8 cellular contexts compared by ENCODE assay signal in genomic region chr7:2477447-2478386, GRCh38. TPM values are rescaled to one million over a fixed set of nuclear protein-coding genes. Genes with fewer than 3 reads are reported as not detected.
DNase-seq lines count a peak whose midpoint lies in the region; FAIRE-seq and TF ChIP-seq lines count a peak whose summit lies in the region.

No MANE protein-coding gene starts in this region.

- WGBS in adrenal gland, 4 donors, result 28 to 49% (median 38%) methylated on average over 14 to 34 of the region's 34 CpGs; no CpG with 5 or more reads in 1 of the 4 donors
- WGBS in small intestine, 3 donors, result 28 to 39% (median 38%) methylated on average over 27 to 34 of the region's 34 CpGs

- H3K4me1 ChIP-seq in adrenal gland (replicated peaks in 1 of 2) (peaks cover 0 to 17% of the 10 kb centered on the region in 2 donors), right atrium auricular region (peaks cover 0 to 23% of the 10 kb centered on the region in 2 donors), small intestine (ENCODE audit: control insufficient read depth in 2 of 2, insufficient read depth in 1 of 2, low read depth in 1 of 2, low read length in 1 of 2) (peaks cover 2 to 3% of the 10 kb centered on the region in 2 donors)

- intact Hi-C loops in adrenal gland (cut with DNase I), result loop anchor here (2.0 to 10.0 kb wide), 4 partner anchors 41 to 207 kb away; partner anchors contain the start of genes AMZ1 (in 1 of the 2) and LFNG (in 1 of the 2)

- TF ChIP-seq CTCF in GM12865 (IDR thresholded peaks at IDR 0.05; ENCODE audit: insufficient read depth, low read depth, low read length, missing control alignments), result peak; percentile 51
- peak; percentile 62 to 92 (median 76) for TF ChIP-seq CTCF in adrenal gland (IDR thresholded peaks at IDR 0.05)
- peak; percentile 31 to 89 for TF ChIP-seq CTCF in right atrium auricular region (IDR thresholded peaks at IDR 0.05)

- no peak for TF ChIP-seq POLR2A in adrenal gland (IDR thresholded peaks at IDR 0.05)

- DNase-seq in GM12865 (ENCODE audit: low read depth) (peak; percentile 56), HT1080 (ENCODE audit: low read depth) (peak; percentile 65), T-helper 1 cell (peak; percentile 27 to 79 (median 48)), adrenal gland (peak; percentile 62 to 74 (median 67)), right atrium auricular region (ENCODE audit: low spot score) (no peak), small intestine (peak; percentile 65), occipital lobe (lab: John Stamatoyannopoulos, UW) (no peak), LoVo (ENCODE audit: low spot score) (no peak)

- H3K4me3 ChIP-seq in GM12865 (ENCODE audit: low read depth, low read length) (no peak overlapping the region), adrenal gland (no peak overlapping the region), right atrium auricular region (peak overlapping the region in 1 of 2 donors; percentile 4), small intestine (ENCODE audit: low read depth in 1 of 2, low read length in 2 of 2) (no peak overlapping the region)

- H3K9me3 ChIP-seq in adrenal gland (replicated peaks in 1 of 3) (no peaks in the 10 kb centered on the region), right atrium auricular region (peaks cover 0 to 2% of the 10 kb centered on the region in 2 donors), small intestine (ENCODE audit: control insufficient read depth, low read depth) (no peaks in the 10 kb centered on the region)

- H3K27ac ChIP-seq in adrenal gland (no peak overlapping the region), right atrium auricular region (peak overlapping the region in 1 of 2 donors; percentile 7), small intestine (ENCODE audit: low read depth in 1 of 2, low read length in 1 of 2) (no peak overlapping the region)

- no peak for FAIRE-seq in small intestine (lab: Jason Lieb, UNC)

- H3K27me3 ChIP-seq in adrenal gland (peaks cover 10% of the 10 kb centered on the region), right atrium auricular region (no peaks in the 10 kb centered on the region), small intestine (ENCODE audit: control insufficient read depth in 2 of 2, insufficient read depth in 2 of 2, low read length in 2 of 2) (peaks cover 0 to 3% of the 10 kb centered on the region in 2 donors)

- H3K36me3 ChIP-seq in adrenal gland (replicated peaks in 1 of 2) (no peaks in the 10 kb centered on the region), right atrium auricular region (no peaks in the 10 kb centered on the region), small intestine (ENCODE audit: control insufficient read depth in 2 of 2, insufficient read depth in 2 of 2, low read length in 2 of 2) (no peaks in the 10 kb centered on the region)

RNA-seq across cellular contexts. Expression of gene GRIFIN, which starts 1.5 kb away (rescaled TPM):
- total RNA-seq in HT1080 (2014; rRNA removed; shearing (Covaris generic)), result not detected in 2 replicates
- polyA plus RNA-seq in HT1080 (2015; cell fraction: cytosol; rRNA removed), result not detected in 2 replicates
- not detected in 2 replicates for polyA plus RNA-seq in HT1080 (2015; cell fraction: nucleus; rRNA removed)
- total RNA-seq in adrenal gland (not detected), right atrium auricular region (not detected), occipital lobe (not detected)
- polyA plus RNA-seq in adrenal gland (not detected), small intestine (not detected)

RNA-seq across cellular contexts. Expression of gene LFNG, which starts 41.9 kb away (rescaled TPM):
- 8.0 and 8.3 TPM in 2 replicates for total RNA-seq in HT1080 (2014; rRNA removed; shearing (Covaris generic))
- polyA plus RNA-seq in HT1080 (2015; cell fraction: cytosol; rRNA removed), result 4.3 and 4.7 TPM in 2 replicates
- 5.1 and 6.2 TPM in 2 replicates for polyA plus RNA-seq in HT1080 (2015; cell fraction: nucleus; rRNA removed)
- total RNA-seq in adrenal gland (10 to 100 TPM in 6 of 8 donors, 1 to 10 TPM in 2; 4.7 to 26.1 (median 14.3) TPM), right atrium auricular region (1 to 10 TPM; 3.8 to 4.3 TPM), occipital lobe (8.7 TPM)
- polyA plus RNA-seq in adrenal gland (10 to 100 TPM in 2 of 3 donors, 1 to 10 TPM in 1; 1.4 to 20.7 (median 15.5) TPM), small intestine (10 to 100 TPM; 10.5 to 39.3 (median 15.4) TPM)

Comparison
In these comparisons a context has a peak if more than half of its experiments do, and no peak if none do; other contexts are left out.
1. DNase-seq: peak in GM12865 (single experiment), HT1080 (single experiment), T-helper 1 cell (5 of 5), adrenal gland (7 of 7) and small intestine (single experiment); none in right atrium auricular region (single experiment), occipital lobe (single experiment) and LoVo (single experiment).
2. Peak in every context shown above with its lines, with median percentiles within 50 percentile points of each other: CTCF ChIP-seq.